ENCODE assay signal across 7 cellular contexts in genomic region chr15:61266916-61267315, GRCh38.
"Had no signal": no experiment of that assay in that cellular context is flagged by ENCODE, and none has a peak within 500 bp of the region (broad histone marks: within the 10 kb centered on the region; RNA-seq: fewer than 3 reads in every experiment).

No MANE protein-coding gene starts in this region.

- DNase-seq: GM23248, H9, HCEC 1CT, KBM-7 had no signal

- ATAC-seq: HepG2 had no signal

- FAIRE-seq: H1, H54, HepG2 had no signal
